In the genomic region with DNA sequence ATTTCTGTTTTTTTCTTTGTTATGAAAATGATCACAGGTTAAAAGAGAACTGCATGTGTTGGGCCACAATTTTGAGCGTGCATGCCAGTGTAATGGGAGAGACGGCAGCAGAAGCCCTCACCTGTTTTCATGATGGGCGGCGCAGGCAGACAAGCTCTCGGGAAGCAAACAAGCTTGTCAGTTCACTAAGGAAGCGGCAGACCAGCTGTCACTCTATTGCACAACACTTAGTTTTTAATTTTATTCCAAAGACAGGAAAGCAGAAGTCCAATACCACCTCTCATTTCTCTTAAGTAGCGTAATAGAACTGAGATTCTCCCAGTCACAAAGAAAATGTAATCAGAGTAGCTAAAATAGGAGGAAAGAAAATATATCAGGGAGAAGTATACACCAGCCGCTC, we compare ENCODE assay signal across 12 cellular contexts.
DNase-seq lines count a peak whose midpoint lies in the region; ATAC-seq, FAIRE-seq and TF ChIP-seq lines count a peak whose summit lies in the region.
"Had no signal": no experiment of that assay in that cellular context is flagged by ENCODE, and none has a peak within 500 bp of the region (broad histone marks: within the 10 kb centered on the region; RNA-seq: fewer than 3 reads in every experiment).

No MANE protein-coding gene starts in this region.

- H3K9me3 Mint-ChIP-seq in activated CD4-positive, alpha-beta T cell treated with anti-CD3 and anti-CD28 coated beads for 36 hours (ENCODE audit: low read depth) = no peaks in the 10 kb centered on the region
- H3K9me3 Mint-ChIP-seq: activated naive CD4-positive, alpha-beta T cell treated with anti-CD3 and anti-CD28 coated beads, Interleukin-2, amount 50 U/mL, for 24 hours; CD8-positive, alpha-beta T cell; naive thymus-derived CD8-positive, alpha-beta T cell had no signal

- H3K27ac ChIP-seq in HL-60 (replicated peaks) (no peak overlapping the region), pancreas (no peak overlapping the region), RWPE1 (no peak overlapping the region), esophagus squamous epithelium (no peak overlapping the region)

- no peak for TF ChIP-seq POLR2A in esophagus squamous epithelium (IDR thresholded peaks at IDR 0.05)

- CTCF ChIA-PET in RWPE1 (lab: Yijun Ruan, JAX) = no interaction called here
- CTCF ChIA-PET in activated CD4-positive, alpha-beta T cell treated with anti-CD3 and anti-CD28 coated beads for 36 hours (lab: Charles Lee) = no interaction called here

- FAIRE-seq in pancreas (lab: Jason Lieb, UNC) = no peak
- FAIRE-seq: endothelial cell of umbilical vein had no signal

- ATAC-seq in pancreas = peak in 3 of 4 donors; percentile 40 to 68 (median 62)
- no peak for ATAC-seq in activated CD4-positive, alpha-beta T cell treated with anti-CD3 and anti-CD28 coated beads for 36 hours
- ATAC-seq: CD8-positive, alpha-beta T cell; naive thymus-derived CD8-positive, alpha-beta T cell; Panc1 had no signal

- no peaks in the 10 kb centered on the region for H3K4me1 Mint-ChIP-seq in activated CD4-positive, alpha-beta T cell treated with anti-CD3 and anti-CD28 coated beads for 36 hours
- H3K4me1 Mint-ChIP-seq: activated naive CD4-positive, alpha-beta T cell treated with anti-CD3 and anti-CD28 coated beads, Interleukin-2, amount 50 U/mL, for 24 hours had no signal

- POLR2A ChIA-PET in RWPE1 (lab: Yijun Ruan, JAX; ENCODE audit: low non-redundant PET) = no interaction called here
- POLR2A ChIA-PET in activated CD4-positive, alpha-beta T cell treated with anti-CD3 and anti-CD28 coated beads for 36 hours (lab: Charles Lee) = no interaction called here

- H3K4me3 Mint-ChIP-seq in activated CD4-positive, alpha-beta T cell treated with anti-CD3 and anti-CD28 coated beads for 36 hours = no peak overlapping the region
- H3K4me3 Mint-ChIP-seq: activated naive CD4-positive, alpha-beta T cell treated with anti-CD3 and anti-CD28 coated beads, Interleukin-2, amount 50 U/mL, for 24 hours; CD8-positive, alpha-beta T cell; naive thymus-derived CD8-positive, alpha-beta T cell had no signal

- DNase-seq in HL-60 (ENCODE audit: low read depth in 1 of 2, low spot score in 1 of 2) (peak; percentile 20 to 72), NCI-H1694 (lab: John Stamatoyannopoulos, UW) (peak; percentile 82), SHP77 (lab: John Stamatoyannopoulos, UW) (peak; percentile 39 to 48), pancreas (peak in 1 of 6 donors; percentile 20), RWPE1 (ENCODE audit: low spot score) (no peak), esophagus squamous epithelium (lab: John Stamatoyannopoulos, UW) (no peak)
- no peak for DNase-seq in activated CD4-positive, alpha-beta T cell treated with anti-CD3 and anti-CD28 coated beads for 36 hours
- DNase-seq: CD8-positive, alpha-beta T cell; naive thymus-derived CD8-positive, alpha-beta T cell had no signal

- H3K9me3 ChIP-seq in pancreas (no peaks in the 10 kb centered on the region), esophagus squamous epithelium (no peaks in the 10 kb centered on the region)

- intact Hi-C loops in pancreas (cut with DNase I) = no loop called here
- intact Hi-C loops in esophagus squamous epithelium (cut with DNase I) = no loop called here
- intact Hi-C loops in activated CD4-positive, alpha-beta T cell treated with anti-CD3 and anti-CD28 coated beads for 36 hours (cut with DNase I, micrococcal nuclease) = no loop called here

- H3K36me3 ChIP-seq in pancreas = no peaks in the 10 kb centered on the region
- no peaks in the 10 kb centered on the region for H3K36me3 ChIP-seq in esophagus squamous epithelium

- no peak for TF ChIP-seq CTCF in HL-60 (IDR thresholded peaks at IDR 0.05; ENCODE audit: insufficient read depth, low read length)
- TF ChIP-seq CTCF in pancreas (IDR thresholded peaks at IDR 0.05) = no peak
- no peak for TF ChIP-seq CTCF in RWPE1 (conservative IDR thresholded peaks at IDR 0.05; ENCODE audit: low read depth)
- TF ChIP-seq CTCF in esophagus squamous epithelium (IDR thresholded peaks at IDR 0.05) = no peak

- H3K4me1 ChIP-seq in pancreas (no peaks in the 10 kb centered on the region), esophagus squamous epithelium (no peaks in the 10 kb centered on the region)

- H3K27ac Mint-ChIP-seq in activated CD4-positive, alpha-beta T cell treated with anti-CD3 and anti-CD28 coated beads for 36 hours = no peak overlapping the region
- H3K27ac Mint-ChIP-seq: activated naive CD4-positive, alpha-beta T cell treated with anti-CD3 and anti-CD28 coated beads, Interleukin-2, amount 50 U/mL, for 24 hours; CD8-positive, alpha-beta T cell; naive thymus-derived CD8-positive, alpha-beta T cell had no signal

- peaks cover 2% of the 10 kb centered on the region for H3K27me3 Mint-ChIP-seq in activated CD4-positive, alpha-beta T cell treated with anti-CD3 and anti-CD28 coated beads for 36 hours

- no peak overlapping the region for H3K4me3 ChIP-seq in HL-60 (replicated peaks; ENCODE audit: insufficient read depth, low read length)
- no peak overlapping the region for H3K4me3 ChIP-seq in pancreas
- no peak overlapping the region for H3K4me3 ChIP-seq in esophagus squamous epithelium

- no peaks in the 10 kb centered on the region for H3K36me3 Mint-ChIP-seq in activated CD4-positive, alpha-beta T cell treated with anti-CD3 and anti-CD28 coated beads for 36 hours (ENCODE audit: low read depth)
- H3K36me3 Mint-ChIP-seq: activated naive CD4-positive, alpha-beta T cell treated with anti-CD3 and anti-CD28 coated beads, Interleukin-2, amount 50 U/mL, for 24 hours; CD8-positive, alpha-beta T cell; naive thymus-derived CD8-positive, alpha-beta T cell had no signal

- H3K27me3 ChIP-seq in HL-60 (ENCODE audit: insufficient read depth, poor library complexity, severe bottlenecking) = peaks cover under 1% of the 10 kb centered on the region
- no peaks in the 10 kb centered on the region for H3K27me3 ChIP-seq in pancreas
- H3K27me3 ChIP-seq in esophagus squamous epithelium = no peaks in the 10 kb centered on the region

- WGBS in pancreas, 2 donors = 86 to 90% methylated on average over 8 of the region's 8 CpGs
- 62 to 69% methylated on average over 8 of the region's 8 CpGs for WGBS in esophagus squamous epithelium, 2 donors

Comparison
In these comparisons a context has a peak if more than half of its experiments do, and no peak if none do; other contexts are left out.
1. DNase-seq: peak in HL-60 (2 of 2), NCI-H1694 (single experiment) and SHP77 (2 of 2); none in RWPE1 (single experiment), esophagus squamous epithelium (single experiment) and activated CD4-positive, alpha-beta T cell treated with anti-CD3 and anti-CD28 coated beads for 36 hours (single experiment).